Comparison of ENCODE assay signal across 8 cellular contexts in the genomic region with DNA sequence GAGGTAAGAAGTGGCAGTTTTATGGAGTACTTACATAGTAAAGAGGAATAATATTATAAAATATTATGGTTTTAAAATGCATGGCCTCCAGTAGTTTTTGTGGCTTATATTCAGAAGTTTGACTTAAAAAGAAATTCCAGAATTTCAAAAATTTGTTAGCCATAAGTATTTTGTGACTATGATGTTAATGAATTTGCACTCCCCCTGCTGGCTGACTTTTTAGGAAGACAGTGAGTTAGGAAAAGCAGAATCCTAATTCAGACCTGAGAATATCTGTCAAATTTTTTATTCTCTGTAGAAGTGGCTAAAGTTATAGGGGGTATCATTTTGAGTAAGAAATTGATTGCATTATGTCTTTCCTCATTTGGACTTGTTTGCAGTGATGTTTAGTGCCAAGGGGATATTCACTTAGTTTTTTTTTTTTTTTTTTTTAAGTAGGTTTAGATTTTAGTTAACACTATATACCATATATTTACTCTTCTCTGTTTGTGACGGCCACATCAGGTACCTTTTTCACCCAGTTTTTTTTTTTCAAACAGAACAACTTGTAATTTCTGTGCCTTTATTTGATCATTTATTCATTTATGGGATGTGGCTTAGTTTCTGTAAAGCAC. TPM values are rescaled to one million over a fixed set of nuclear protein-coding genes. Genes with fewer than 3 reads are reported as not detected.
A peak's percentile ranks its signal among the peaks of the same experiment; 100 is the strongest.
DNase-seq lines count a peak whose midpoint lies in the region; ATAC-seq and TF ChIP-seq lines count a peak whose summit lies in the region.

No MANE protein-coding gene starts in this region.

- peaks cover 36% of the 10 kb centered on the region for H3K4me1 Mint-ChIP-seq in brain
- H3K4me1 Mint-ChIP-seq in stimulated activated memory B cell treated with anti-CD40 and anti-IgM and Interleukin-4, amounts not matched to agents 10 μg/mL and 1 μg/mL and 100 μg/mL, for 72 hours = peaks cover 54% of the 10 kb centered on the region

- no peak for ATAC-seq in stimulated activated memory B cell treated with anti-CD40 and anti-IgM and Interleukin-4, amounts not matched to agents 10 μg/mL and 1 μg/mL and 100 μg/mL, for 72 hours
- no peak for ATAC-seq in GM19455 (IDR thresholded peaks at IDR 0.05; ENCODE audit: unreplicated experiment)

- TF ChIP-seq CTCF in brain (conservative IDR thresholded peaks at IDR 0.05) = peak; percentile 44 to 68

- H3K27ac Mint-ChIP-seq in brain = no peak overlapping the region
- H3K27ac Mint-ChIP-seq in stimulated activated memory B cell treated with anti-CD40 and anti-IgM and Interleukin-4, amounts not matched to agents 10 μg/mL and 1 μg/mL and 100 μg/mL, for 72 hours = no peak overlapping the region

- no peak overlapping the region for H3K4me3 Mint-ChIP-seq in brain
- no peak overlapping the region for H3K4me3 Mint-ChIP-seq in stimulated activated memory B cell treated with anti-CD40 and anti-IgM and Interleukin-4, amounts not matched to agents 10 μg/mL and 1 μg/mL and 100 μg/mL, for 72 hours

- no peaks in the 10 kb centered on the region for H3K9me3 Mint-ChIP-seq in brain
- H3K9me3 Mint-ChIP-seq in stimulated activated memory B cell treated with anti-CD40 and anti-IgM and Interleukin-4, amounts not matched to agents 10 μg/mL and 1 μg/mL and 100 μg/mL, for 72 hours = no peaks in the 10 kb centered on the region

- no peaks in the 10 kb centered on the region for H3K27me3 Mint-ChIP-seq in brain
- H3K27me3 Mint-ChIP-seq in stimulated activated memory B cell treated with anti-CD40 and anti-IgM and Interleukin-4, amounts not matched to agents 10 μg/mL and 1 μg/mL and 100 μg/mL, for 72 hours = no peaks in the 10 kb centered on the region

- peak; percentile 11 for DNase-seq in activated gamma-delta T cell treated with Interleukin-2 at 50 U/mL for 16 hours
- DNase-seq in activated gamma-delta T cell (lab: John Stamatoyannopoulos, UW) = no peak
- peak; percentile 60 for DNase-seq in NAMALWA (ENCODE audit: low spot score)
- peak; percentile 55 to 72 for DNase-seq in lung microvascular endothelial cell (ENCODE audit: low read depth in 2 of 2)
- DNase-seq in NCI-H1092 (lab: John Stamatoyannopoulos, UW) = no peak

- H3K36me3 Mint-ChIP-seq in brain = peaks cover 28% of the 10 kb centered on the region
- peaks cover 11% of the 10 kb centered on the region for H3K36me3 Mint-ChIP-seq in stimulated activated memory B cell treated with anti-CD40 and anti-IgM and Interleukin-4, amounts not matched to agents 10 μg/mL and 1 μg/mL and 100 μg/mL, for 72 hours

RNA-seq across cellular contexts. Expression of gene ZFAND3, which starts 40.8 kb away (rescaled TPM):
- polyA plus RNA-seq in brain (ENCODE audit: insufficient read depth, low read depth, low replicate concordance) = 159 TPM
- total RNA-seq in lung microvascular endothelial cell = 14.4 and 16.5 TPM in 2 replicates

Comparison
In these comparisons a context has a peak if more than half of its experiments do, and no peak if none do; other contexts are left out.
1. DNase-seq: peak in activated gamma-delta T cell treated with Interleukin-2 at 50 U/mL for 16 hours (single experiment), NAMALWA (single experiment) and lung microvascular endothelial cell (2 of 2); none in activated gamma-delta T cell (single experiment) and NCI-H1092 (single experiment).